In genomic region chr7:90173127-90173844, GRCh38 we compare ENCODE assay signal across 11 cellular contexts. TPM values are rescaled to one million over a fixed set of nuclear protein-coding genes. Genes with fewer than 3 reads are reported as not detected.
A peak's percentile ranks its signal among the peaks of the same experiment; 100 is the strongest.
DNase-seq lines count a peak whose midpoint lies in the region; ATAC-seq and TF ChIP-seq lines count a peak whose summit lies in the region.
"Had no signal": no experiment of that assay in that cellular context is flagged by ENCODE, and none has a peak within 500 bp of the region (broad histone marks: within the 10 kb centered on the region; RNA-seq: fewer than 3 reads in every experiment).

No MANE protein-coding gene starts in this region.

- no peak for TF ChIP-seq CTCF in choroid plexus epithelial cell (conservative IDR thresholded peaks at IDR 0.05; ENCODE audit: low read depth, low read length)
- TF ChIP-seq CTCF in mesothelial cell of epicardium (IDR thresholded peaks at IDR 0.05; ENCODE audit: unreplicated experiment) = no peak

- DNase-seq in EH (ENCODE audit: low read depth) = peak; percentile 49
- peak; percentile 78 for DNase-seq in choroid plexus epithelial cell (ENCODE audit: low read depth)
- DNase-seq in superior temporal gyrus (ENCODE audit: extremely low spot score) = no peak
- no peak for DNase-seq in mesothelial cell of epicardium (ENCODE audit: low spot score in 2 of 2, unreplicated experiment in 2 of 2)
- DNase-seq in SW 1271 (lab: John Stamatoyannopoulos, UW) = no peak
- DNase-seq in NCI-H2029 treated with DMSO at 0.1 percent for 48 hours (lab: John Stamatoyannopoulos, UW) = no peak
- DNase-seq: activated CD4-positive, alpha-beta T cell treated with anti-CD3 and anti-CD28 coated beads for 48 hours; DMS79 treated with DMSO at 0.1 percent for 48 hours; effector CD4-positive, alpha-beta T cell had no signal

- peaks cover 23% of the 10 kb centered on the region for H3K9me3 Mint-ChIP-seq in mesothelial cell of epicardium

- H3K27me3 Mint-ChIP-seq in mesothelial cell of epicardium (ENCODE audit: low read depth) = no peaks in the 10 kb centered on the region

- H3K27ac Mint-ChIP-seq in mesothelial cell of epicardium = no peak overlapping the region

- H3K36me3 Mint-ChIP-seq in mesothelial cell of epicardium = no peaks in the 10 kb centered on the region

- ATAC-seq in GM21381 (IDR thresholded peaks at IDR 0.05; ENCODE audit: unreplicated experiment) = peak; percentile 97
- peak; percentile 94 for ATAC-seq in HG03196 (IDR thresholded peaks at IDR 0.05; ENCODE audit: unreplicated experiment)

- no peak overlapping the region for H3K4me3 ChIP-seq in choroid plexus epithelial cell (ENCODE audit: low read depth, low read length)

- no peaks in the 10 kb centered on the region for H3K4me1 Mint-ChIP-seq in mesothelial cell of epicardium

- no peak overlapping the region for H3K4me3 Mint-ChIP-seq in mesothelial cell of epicardium

RNA-seq across cellular contexts. Expression of gene STEAP1, which starts 19.0 kb away (rescaled TPM):
- total RNA-seq in mesothelial cell of epicardium = 0.27 to 0.43 TPM (median 0.42 TPM) in 3 replicates

RNA-seq across cellular contexts. Expression of gene STEAP2, which starts 38.3 kb away (rescaled TPM):
- total RNA-seq in mesothelial cell of epicardium = 2.9 to 3.4 TPM (median 3.1 TPM) in 3 replicates

Comparison
In these comparisons a context has a peak if more than half of its experiments do, and no peak if none do; other contexts are left out.
1. DNase-seq: peak in EH (single experiment) and choroid plexus epithelial cell (single experiment); none in superior temporal gyrus (single experiment), mesothelial cell of epicardium (0 of 2), SW 1271 (0 of 2) and NCI-H2029 treated with DMSO at 0.1 percent for 48 hours (single experiment).